ENCODE assay signal across 1 cellular context in the genomic region with DNA sequence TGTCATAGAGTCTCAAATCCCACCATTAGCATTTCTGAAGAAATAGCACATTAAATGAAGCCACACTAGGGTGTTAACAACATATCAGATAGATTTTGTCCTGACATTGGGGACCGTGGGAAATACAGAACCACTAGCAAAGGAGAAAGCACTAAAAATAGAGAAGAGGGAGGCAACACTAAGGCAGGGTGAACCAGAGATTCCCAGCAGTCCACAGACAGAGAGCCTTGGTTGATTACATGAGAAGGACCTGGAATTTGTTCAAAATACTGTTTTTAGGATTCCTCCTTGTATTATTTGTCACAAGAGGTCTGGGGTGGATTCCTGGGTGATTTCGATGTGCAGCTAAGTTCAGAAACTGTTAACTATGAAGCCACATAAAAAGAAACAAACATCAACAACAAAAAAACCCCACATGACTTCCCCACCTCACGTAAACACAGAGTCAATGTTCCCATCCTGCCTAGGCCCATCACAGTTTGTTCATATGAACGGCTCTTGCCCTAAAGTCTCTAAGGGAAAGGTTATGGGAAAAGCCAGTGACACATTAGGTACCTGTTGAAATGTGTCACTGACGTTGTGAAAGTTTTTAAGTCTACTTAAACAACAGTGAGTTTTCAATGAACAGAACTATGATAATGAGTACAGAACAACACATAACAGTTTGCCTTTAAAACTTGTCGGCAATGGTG.
TF ChIP-seq lines count a peak whose summit lies in the region.

No MANE protein-coding gene starts in this region.

TF ChIP-seq in K562, 482 proteins besides CTCF, POLR2A, EP300 and RAD21 (continued from another document):
- TF ChIP-seq FOXM1 (IDR thresholded peaks at IDR 0.05; ENCODE audit: low read depth) (no peak), FOXM1 (CRISPR knock-in tag; IDR thresholded peaks at IDR 0.05; ENCODE audit: low read depth) (no peak), PTTG1 (tag; IDR thresholded peaks at IDR 0.05; ENCODE audit: low read depth) (no peak), KLF16 (IDR thresholded peaks at IDR 0.05) (no peak), HLTF (IDR thresholded peaks at IDR 0.05) (no peak)
- TF ChIP-seq, protein P1, sequence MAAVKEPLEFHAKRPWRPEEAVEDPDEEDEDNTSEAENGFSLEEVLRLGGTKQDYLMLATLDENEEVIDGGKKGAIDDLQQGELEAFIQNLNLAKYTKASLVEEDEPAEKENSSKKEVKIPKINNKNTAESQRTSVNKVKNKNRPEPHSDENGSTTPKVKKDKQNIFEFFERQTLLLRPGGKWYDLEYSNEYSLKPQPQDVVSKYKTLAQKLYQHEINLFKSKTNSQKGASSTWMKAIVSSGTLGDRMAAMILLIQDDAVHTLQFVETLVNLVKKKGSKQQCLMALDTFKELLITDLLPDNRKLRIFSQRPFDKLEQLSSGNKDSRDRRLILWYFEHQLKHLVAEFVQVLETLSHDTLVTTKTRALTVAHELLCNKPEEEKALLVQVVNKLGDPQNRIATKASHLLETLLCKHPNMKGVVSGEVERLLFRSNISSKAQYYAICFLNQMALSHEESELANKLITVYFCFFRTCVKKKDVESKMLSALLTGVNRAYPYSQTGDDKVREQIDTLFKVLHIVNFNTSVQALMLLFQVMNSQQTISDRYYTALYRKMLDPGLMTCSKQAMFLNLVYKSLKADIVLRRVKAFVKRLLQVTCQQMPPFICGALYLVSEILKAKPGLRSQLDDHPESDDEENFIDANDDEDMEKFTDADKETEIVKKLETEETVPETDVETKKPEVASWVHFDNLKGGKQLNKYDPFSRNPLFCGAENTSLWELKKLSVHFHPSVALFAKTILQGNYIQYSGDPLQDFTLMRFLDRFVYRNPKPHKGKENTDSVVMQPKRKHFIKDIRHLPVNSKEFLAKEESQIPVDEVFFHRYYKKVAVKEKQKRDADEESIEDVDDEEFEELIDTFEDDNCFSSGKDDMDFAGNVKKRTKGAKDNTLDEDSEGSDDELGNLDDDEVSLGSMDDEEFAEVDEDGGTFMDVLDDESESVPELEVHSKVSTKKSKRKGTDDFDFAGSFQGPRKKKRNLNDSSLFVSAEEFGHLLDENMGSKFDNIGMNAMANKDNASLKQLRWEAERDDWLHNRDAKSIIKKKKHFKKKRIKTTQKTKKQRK (IDR thresholded peaks at IDR 0.05; ENCODE audit: borderline replicate concordance, low read depth, low read length) = no peak
- TF ChIP-seq, protein P2, sequence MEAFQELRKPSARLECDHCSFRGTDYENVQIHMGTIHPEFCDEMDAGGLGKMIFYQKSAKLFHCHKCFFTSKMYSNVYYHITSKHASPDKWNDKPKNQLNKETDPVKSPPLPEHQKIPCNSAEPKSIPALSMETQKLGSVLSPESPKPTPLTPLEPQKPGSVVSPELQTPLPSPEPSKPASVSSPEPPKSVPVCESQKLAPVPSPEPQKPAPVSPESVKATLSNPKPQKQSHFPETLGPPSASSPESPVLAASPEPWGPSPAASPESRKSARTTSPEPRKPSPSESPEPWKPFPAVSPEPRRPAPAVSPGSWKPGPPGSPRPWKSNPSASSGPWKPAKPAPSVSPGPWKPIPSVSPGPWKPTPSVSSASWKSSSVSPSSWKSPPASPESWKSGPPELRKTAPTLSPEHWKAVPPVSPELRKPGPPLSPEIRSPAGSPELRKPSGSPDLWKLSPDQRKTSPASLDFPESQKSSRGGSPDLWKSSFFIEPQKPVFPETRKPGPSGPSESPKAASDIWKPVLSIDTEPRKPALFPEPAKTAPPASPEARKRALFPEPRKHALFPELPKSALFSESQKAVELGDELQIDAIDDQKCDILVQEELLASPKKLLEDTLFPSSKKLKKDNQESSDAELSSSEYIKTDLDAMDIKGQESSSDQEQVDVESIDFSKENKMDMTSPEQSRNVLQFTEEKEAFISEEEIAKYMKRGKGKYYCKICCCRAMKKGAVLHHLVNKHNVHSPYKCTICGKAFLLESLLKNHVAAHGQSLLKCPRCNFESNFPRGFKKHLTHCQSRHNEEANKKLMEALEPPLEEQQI (IDR thresholded peaks at IDR 0.05) = no peak
